In genomic region chr7:46174192-46174572, GRCh38 we compare ENCODE assay signal across 1 cellular context.
TF ChIP-seq lines count a peak whose summit lies in the region.

No MANE protein-coding gene starts in this region.

TF ChIP-seq in H1, 55 proteins besides CTCF, POLR2A, EP300 and RAD21:
- TF ChIP-seq SP4 (IDR thresholded peaks at IDR 0.05; ENCODE audit: low read length) (no peak), CREB1 (IDR thresholded peaks at IDR 0.05) (no peak), KDM5A (IDR thresholded peaks at IDR 0.05; ENCODE audit: low read length) (no peak), ATF2 (IDR thresholded peaks at IDR 0.05; ENCODE audit: low read length) (no peak), TAF1 (IDR thresholded peaks at IDR 0.05; ENCODE audit: low read depth, low read length) (no peak), HDAC2 (IDR thresholded peaks at IDR 0.05; ENCODE audit: borderline replicate concordance in 1 of 2, low read depth in 2 of 2, low read length in 2 of 2) (no peak), YY1 (IDR thresholded peaks at IDR 0.05; ENCODE audit: low read depth, low read length) (no peak), JUN (IDR thresholded peaks at IDR 0.05; ENCODE audit: low read depth, low read length) (no peak), SIX5 (IDR thresholded peaks at IDR 0.05; ENCODE audit: low read depth, low read length) (no peak), KDM1A (IDR thresholded peaks at IDR 0.05; ENCODE audit: borderline replicate concordance, low read length) (no peak), EGR1 (IDR thresholded peaks at IDR 0.05; ENCODE audit: borderline replicate concordance, low read depth, low read length) (no peak), TEAD4 (IDR thresholded peaks at IDR 0.05; ENCODE audit: low read depth, low read length) (no peak), NRF1 (IDR thresholded peaks at IDR 0.05; ENCODE audit: low read depth, low read length) (no peak), RNF2 (IDR thresholded peaks at IDR 0.05; ENCODE audit: borderline replicate concordance, low read depth, low read length, missing control alignments, poor library complexity, severe bottlenecking) (no peak), ASH2L (IDR thresholded peaks at IDR 0.05; ENCODE audit: low read length) (no peak), RBBP5 (IDR thresholded peaks at IDR 0.05; ENCODE audit: borderline replicate concordance, low read depth, low read length) (no peak), HDAC6 (IDR thresholded peaks at IDR 0.05; ENCODE audit: low read depth, low read length) (no peak)
